Comparison of ENCODE assay signal across 19 cellular contexts in genomic region chr10:69663548-69663947, GRCh38. TPM values are rescaled to one million over a fixed set of nuclear protein-coding genes. Genes with fewer than 3 reads are reported as not detected.
DNase-seq lines count a peak whose midpoint lies in the region; FAIRE-seq and TF ChIP-seq lines count a peak whose summit lies in the region.
"Had no signal": no experiment of that assay in that cellular context is flagged by ENCODE, and none has a peak within 500 bp of the region (broad histone marks: within the 10 kb centered on the region; RNA-seq: fewer than 3 reads in every experiment).

No MANE protein-coding gene starts in this region.

- H3K27ac Mint-ChIP-seq in endodermal cell (no peak overlapping the region), progenitor cell of endocrine pancreas (no peak overlapping the region)

- peaks cover 17% of the 10 kb centered on the region for H3K27me3 Mint-ChIP-seq in endodermal cell (ENCODE audit: insufficient read depth)
- peaks cover 36% of the 10 kb centered on the region for H3K27me3 Mint-ChIP-seq in progenitor cell of endocrine pancreas

- H3K4me1 Mint-ChIP-seq in endodermal cell (peaks cover 4% of the 10 kb centered on the region), progenitor cell of endocrine pancreas (ENCODE audit: low read depth) (peaks cover 30% of the 10 kb centered on the region)

- H3K27me3 ChIP-seq in endodermal cell (ENCODE audit: control insufficient read depth, insufficient read depth, low read length, poor library complexity, severe bottlenecking): no peaks in the 10 kb centered on the region

- TF ChIP-seq POLR2A in NB4 (IDR thresholded peaks at IDR 0.05; ENCODE audit: extremely low read depth, insufficient read length): no peak

- H3K9me3 ChIP-seq in endodermal cell (ENCODE audit: control insufficient read depth, low read length): no peaks in the 10 kb centered on the region
- H3K9me3 ChIP-seq: tibial nerve had no signal

- peak; percentile 19 for DNase-seq in DMS79 treated with DMSO at 0.1 percent for 48 hours (lab: John Stamatoyannopoulos, UW)
- DNase-seq in DMS79 (lab: John Stamatoyannopoulos, UW): no peak
- DNase-seq in NB4 (ENCODE audit: low read depth): peak; percentile 20
- DNase-seq in endodermal cell: peak; percentile 88
- DNase-seq in progenitor cell of endocrine pancreas (ENCODE audit: low spot score, unreplicated experiment): no peak
- no peak for DNase-seq in RCC 7860 (ENCODE audit: low spot score)
- no peak for DNase-seq in activated T-cell treated with anti-CD3 and anti-CD28 coated beads for 4 hours
- no peak for DNase-seq in OCI-M2 (lab: John Stamatoyannopoulos, UW; ENCODE audit: unreplicated experiment)
- DNase-seq: anterior cingulate cortex, EL, foreskin fibroblast, HCEC 1CT, left ventricle myocardium superior, NCI-H1048, NCI-H2081 treated with DMSO at 0.1 percent for 48 hours, small intestine, T-helper 1 cell had no signal

- H3K36me3 Mint-ChIP-seq in endodermal cell (ENCODE audit: low read depth) (no peaks in the 10 kb centered on the region), progenitor cell of endocrine pancreas (ENCODE audit: insufficient read depth) (no peaks in the 10 kb centered on the region)

- H3K4me1 ChIP-seq in endodermal cell (ENCODE audit: control insufficient read depth, insufficient read depth, low read length): no peaks in the 10 kb centered on the region
- H3K4me1 ChIP-seq: tibial nerve had no signal

- H3K9ac ChIP-seq in endodermal cell (ENCODE audit: extremely low read depth, low read length, poor library complexity, severe bottlenecking): no peak overlapping the region

- no peaks in the 10 kb centered on the region for H3K9me3 Mint-ChIP-seq in endodermal cell
- H3K9me3 Mint-ChIP-seq in progenitor cell of endocrine pancreas (ENCODE audit: low read depth): no peaks in the 10 kb centered on the region

- no peak overlapping the region for H3K4me3 Mint-ChIP-seq in endodermal cell
- no peak overlapping the region for H3K4me3 Mint-ChIP-seq in progenitor cell of endocrine pancreas (ENCODE audit: low read depth)

- H3K4me3 ChIP-seq in NB4 (ENCODE audit: low read depth, low read length) (no peak overlapping the region), endodermal cell (ENCODE audit: low read length) (no peak overlapping the region)
- H3K4me3 ChIP-seq: tibial nerve had no signal

- WGBS in endodermal cell (ENCODE audit: insufficient coverage in 1 of 2, insufficient read length in 1 of 2), 2 experiments: 65 to 69% methylated on average over 5 to 6 of the region's 6 CpGs

- FAIRE-seq in RCC 7860 (lab: Jason Lieb, UNC): no peak
- FAIRE-seq: GM12891, small intestine had no signal

- TF ChIP-seq CTCF in NB4 (IDR thresholded peaks at IDR 0.05; ENCODE audit: low read depth, low read length): peak; percentile 38
- peak; percentile 77 for TF ChIP-seq CTCF in endodermal cell (conservative IDR thresholded peaks at IDR 0.05)
- TF ChIP-seq CTCF in progenitor cell of endocrine pancreas (IDR thresholded peaks at IDR 0.05; ENCODE audit: unreplicated experiment): peak; percentile 44

- H3K27ac ChIP-seq in endodermal cell (ENCODE audit: low read depth, low read length): no peak overlapping the region
- H3K27ac ChIP-seq: tibial nerve had no signal

- no peaks in the 10 kb centered on the region for H3K36me3 ChIP-seq in endodermal cell (ENCODE audit: control insufficient read depth, insufficient read depth, low read length)
- H3K36me3 ChIP-seq: tibial nerve had no signal

RNA-seq across cellular contexts. Expression of gene FAM241B, which starts 33.5 kb away (rescaled TPM):
- total RNA-seq in endodermal cell (10 to 100 TPM; 27.1 to 42.0 TPM), progenitor cell of endocrine pancreas (42.4 and 44.2 TPM in 2 replicates)
- 12.0 TPM for polyA plus RNA-seq in endodermal cell (2013, experiment 1 of 2)
- polyA plus RNA-seq in endodermal cell (2013, experiment 2 of 2): 10.8 TPM

Comparison
In these comparisons a context has a peak if more than half of its experiments do, and no peak if none do; other contexts are left out.
1. DNase-seq: peak in DMS79 treated with DMSO at 0.1 percent for 48 hours (single experiment), NB4 (single experiment) and endodermal cell (single experiment); none in DMS79 (single experiment), progenitor cell of endocrine pancreas (single experiment), RCC 7860 (single experiment), activated T-cell treated with anti-CD3 and anti-CD28 coated beads for 4 hours (single experiment) and OCI-M2 (single experiment).
2. Peak in every context shown above with its lines, with median percentiles within 50 percentile points of each other: CTCF ChIP-seq.